Comparison of ENCODE assay signal across 21 cellular contexts in the genomic region with DNA sequence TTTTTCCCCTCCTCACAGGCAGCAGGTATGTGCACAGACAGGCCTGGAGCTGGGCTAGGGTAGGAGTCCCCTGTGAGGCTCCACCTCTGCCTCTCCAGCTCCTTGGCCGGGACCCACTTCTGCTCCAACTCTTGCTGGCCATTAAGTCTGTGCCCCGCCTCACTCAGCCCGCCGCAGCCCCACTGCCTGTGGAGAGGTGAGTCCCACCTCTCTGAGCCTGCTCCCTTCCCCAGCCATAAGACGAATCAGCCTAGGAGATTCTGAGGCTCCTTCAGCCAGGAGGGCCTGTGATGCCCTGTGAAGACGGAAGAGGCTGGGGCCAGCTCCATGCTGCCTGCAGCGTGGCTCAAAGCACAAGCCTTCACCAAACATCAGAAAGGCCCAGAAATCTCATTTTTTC. TPM values are rescaled to one million over a fixed set of nuclear protein-coding genes. Genes with fewer than 3 reads are reported as not detected.
DNase-seq lines count a peak whose midpoint lies in the region; TF ChIP-seq lines count a peak whose summit lies in the region.
"Had no signal": no experiment of that assay in that cellular context is flagged by ENCODE, and none has a peak within 500 bp of the region (broad histone marks: within the 10 kb centered on the region; RNA-seq: fewer than 3 reads in every experiment).

No MANE protein-coding gene starts in this region.

- no peak overlapping the region for H2BK120ac ChIP-seq in neuronal stem cell (ENCODE audit: low read depth, low read length)

- H3K4me3 ChIP-seq in right atrium auricular region (no peak overlapping the region), left ventricle myocardium inferior (no peak overlapping the region), colonic mucosa (no peak overlapping the region), neuronal stem cell (ENCODE audit: low read length in 2 of 2) (no peak overlapping the region)
- no peak overlapping the region for H3K4me3 ChIP-seq in effector memory CD4-positive, alpha-beta T cell (ENCODE audit: insufficient read depth, low read depth, low read length, poor library complexity, severe bottlenecking)
- H3K4me3 ChIP-seq: esophagus squamous epithelium, left lung, sigmoid colon had no signal

- no peak overlapping the region for H3K14ac ChIP-seq in neuronal stem cell (ENCODE audit: low read length)

- H3K4me1 ChIP-seq in right atrium auricular region = peaks cover 0 to 16% of the 10 kb centered on the region in 2 donors
- peaks cover 40% of the 10 kb centered on the region for H3K4me1 ChIP-seq in left ventricle myocardium inferior
- H3K4me1 ChIP-seq in colonic mucosa = no peaks in the 10 kb centered on the region
- peaks cover 6 to 15% of the 10 kb centered on the region in 2 donors for H3K4me1 ChIP-seq in neuronal stem cell (ENCODE audit: control insufficient read depth in 2 of 2, insufficient read depth in 1 of 2, low read depth in 1 of 2, low read length in 2 of 2)
- no peaks in the 10 kb centered on the region for H3K4me1 ChIP-seq in effector memory CD4-positive, alpha-beta T cell (ENCODE audit: control insufficient read depth, insufficient read depth, low read length, poor library complexity, severe bottlenecking)

- H3K4me2 ChIP-seq in neuronal stem cell (ENCODE audit: insufficient read depth, low read length, poor library complexity, severe bottlenecking) = no peak overlapping the region

- H3K27ac ChIP-seq in right atrium auricular region (no peak overlapping the region), left ventricle myocardium inferior (replicated peaks) (no peak overlapping the region), colonic mucosa (no peak overlapping the region), neuronal stem cell (replicated peaks; ENCODE audit: low read length) (no peak overlapping the region)
- no peak overlapping the region for H3K27ac ChIP-seq in effector memory CD4-positive, alpha-beta T cell (ENCODE audit: insufficient read depth, low read length, poor library complexity, severe bottlenecking)
- H3K27ac ChIP-seq: left lung, sigmoid colon had no signal

- H3K18ac ChIP-seq in neuronal stem cell (ENCODE audit: low read length) = no peak overlapping the region

- no peak overlapping the region for H2AK5ac ChIP-seq in neuronal stem cell (ENCODE audit: low read depth, low read length)

- H2AFZ ChIP-seq in neuronal stem cell (ENCODE audit: low read length) = no peak overlapping the region

- intact Hi-C loops in left ventricle myocardium inferior (cut with micrococcal nuclease) = loop anchor here (2.0 kb wide), 1 partner anchor 113 kb away; no protein-coding TSS in a partner anchor
- intact Hi-C loops in colonic mucosa (cut with DNase I) = loop anchor here (5.0 kb wide), 1 partner anchor 236 kb away; no protein-coding TSS in a partner anchor

- H3K4ac ChIP-seq in neuronal stem cell (ENCODE audit: low read length) = no peak overlapping the region

- no peaks in the 10 kb centered on the region for H3K27me3 ChIP-seq in right atrium auricular region
- H3K27me3 ChIP-seq in left ventricle myocardium inferior (ENCODE audit: low read depth) = no peaks in the 10 kb centered on the region
- no peaks in the 10 kb centered on the region for H3K27me3 ChIP-seq in colonic mucosa
- H3K27me3 ChIP-seq in neuronal stem cell (ENCODE audit: control insufficient read depth in 3 of 3, insufficient read depth in 3 of 3, low read depth in 1 of 3, low read length in 3 of 3) = no peaks in the 10 kb centered on the region
- no peaks in the 10 kb centered on the region for H3K27me3 ChIP-seq in effector memory CD4-positive, alpha-beta T cell (replicated peaks; ENCODE audit: control insufficient read depth, insufficient read depth, low read length, poor library complexity, severe bottlenecking)
- H3K27me3 ChIP-seq: esophagus squamous epithelium, left lung, sigmoid colon had no signal

- TF ChIP-seq CTCF in right atrium auricular region (IDR thresholded peaks at IDR 0.05) = no peak
- TF ChIP-seq CTCF in left ventricle myocardium inferior (IDR thresholded peaks at IDR 0.05; ENCODE audit: borderline replicate concordance) = no peak
- TF ChIP-seq CTCF in colonic mucosa (IDR thresholded peaks at IDR 0.05) = no peak

- DNase-seq in right atrium auricular region (ENCODE audit: low spot score) (peak; percentile 53), left ventricle myocardium inferior (no peak), colonic mucosa (peak; percentile 19), neuronal stem cell (ENCODE audit: low spot score) (no peak), C1 segment of cervical spinal cord (lab: John Stamatoyannopoulos, UW) (no peak), T-helper 9 cell (no peak), DMS79 treated with DMSO at 0.1 percent for 48 hours (lab: John Stamatoyannopoulos, UW) (no peak)
- no peak for DNase-seq in effector memory CD4-positive, alpha-beta T cell
- DNase-seq: activated CD4-positive, CD25-positive, alpha-beta regulatory T cell; activated gamma-delta T cell; amniotic stem cell; caudate nucleus; CD8-positive, alpha-beta T cell; DMS79; esophagus squamous epithelium; left lung; MM.1S; NCI-H1694 treated with DMSO at 0.1 percent for 48 hours; NCI-H226; sigmoid colon; stimulated activated naive CD8-positive, alpha-beta T cell treated with anti-CD3 and anti-CD28 coated beads, Interleukin-15, Interleukin-2, amounts not matched to agents 100 U/mL and 50 U/mL, for 24 hours had no signal

- H3K9ac ChIP-seq in colonic mucosa (ENCODE audit: low read depth in 2 of 2, low read length in 2 of 2) = no peak overlapping the region
- H3K9ac ChIP-seq in neuronal stem cell (ENCODE audit: low read depth, low read length, poor library complexity) = no peak overlapping the region

- H2BK12ac ChIP-seq in neuronal stem cell (ENCODE audit: low read length) = no peak overlapping the region

- no peak overlapping the region for H4K8ac ChIP-seq in neuronal stem cell (ENCODE audit: low read depth, low read length)

- WGBS in neuronal stem cell (ENCODE audit: extremely low coverage in 2 of 2, insufficient read length in 2 of 2, insufficient replicate concordance in 1 of 2), 2 donors = no CpG with 5 or more reads among the region's 7 CpGs

- H2BK15ac ChIP-seq in neuronal stem cell (ENCODE audit: low read length) = peak overlapping the region; percentile 77

- H3K9me3 ChIP-seq in right atrium auricular region = no peaks in the 10 kb centered on the region
- H3K9me3 ChIP-seq in left ventricle myocardium inferior (replicated peaks) = no peaks in the 10 kb centered on the region
- no peaks in the 10 kb centered on the region for H3K9me3 ChIP-seq in colonic mucosa
- H3K9me3 ChIP-seq in neuronal stem cell (replicated peaks in 1 of 2; ENCODE audit: control insufficient read depth in 2 of 2, insufficient read depth in 1 of 2, low read depth in 1 of 2, low read length in 2 of 2) = peaks cover 0 to 2% of the 10 kb centered on the region in 2 donors
- H3K9me3 ChIP-seq in effector memory CD4-positive, alpha-beta T cell (ENCODE audit: control insufficient read depth, low read length) = no peaks in the 10 kb centered on the region
- H3K9me3 ChIP-seq: esophagus squamous epithelium, left lung, sigmoid colon had no signal

- no peaks in the 10 kb centered on the region for H3K79me1 ChIP-seq in neuronal stem cell (ENCODE audit: low read depth, low read length)

- peak overlapping the region; percentile 9 for H3K23ac ChIP-seq in neuronal stem cell (ENCODE audit: low read depth, low read length, poor library complexity)

- H2BK5ac ChIP-seq in neuronal stem cell (ENCODE audit: low read length) = no peak overlapping the region

- no peak overlapping the region for H4K91ac ChIP-seq in neuronal stem cell (ENCODE audit: low read depth, low read length, poor library complexity)

- H3K36me3 ChIP-seq in right atrium auricular region (no peaks in the 10 kb centered on the region), left ventricle myocardium inferior (no peaks in the 10 kb centered on the region), colonic mucosa (no peaks in the 10 kb centered on the region), neuronal stem cell (replicated peaks in 1 of 2; ENCODE audit: control insufficient read depth in 2 of 2, insufficient read depth in 2 of 2, low read length in 2 of 2) (no peaks in the 10 kb centered on the region)
- H3K36me3 ChIP-seq in effector memory CD4-positive, alpha-beta T cell (ENCODE audit: control insufficient read depth, insufficient read depth, low read length) = no peaks in the 10 kb centered on the region
- H3K36me3 ChIP-seq: esophagus squamous epithelium, left lung, sigmoid colon had no signal

RNA-seq across cellular contexts. Expression of gene TSKU, which starts 23.0 kb away (rescaled TPM):
- 10 to 100 TPM; 18.7 to 46.6 TPM for total RNA-seq in right atrium auricular region
- total RNA-seq in left ventricle myocardium inferior = 12.1 TPM
- total RNA-seq in colonic mucosa = 10 to 100 TPM; 39.6 to 41.3 TPM
- polyA plus RNA-seq in neuronal stem cell (2013, experiment 1 of 2) = 12.1 TPM
- 11.9 TPM for polyA plus RNA-seq in neuronal stem cell (2013, experiment 2 of 2)
- total RNA-seq: CD8-positive, alpha-beta T cell had no signal

RNA-seq across cellular contexts. Expression of gene ACER3, which starts 54.6 kb away (rescaled TPM):
- total RNA-seq in right atrium auricular region (10 to 100 TPM in 1 of 2 donors, 1 to 10 TPM in 1; 6.4 to 11.3 TPM), left ventricle myocardium inferior (8.5 TPM), colonic mucosa (10 to 100 TPM; 25.0 to 36.4 TPM)
- polyA plus RNA-seq in neuronal stem cell (2013, experiment 1 of 2) = 7.2 TPM
- polyA plus RNA-seq in neuronal stem cell (2013, experiment 2 of 2) = 8.0 TPM

Comparison
In these comparisons a context has a peak if more than half of its experiments do, and no peak if none do; other contexts are left out.
1. DNase-seq: peak in right atrium auricular region (single experiment) and colonic mucosa (single experiment); none in left ventricle myocardium inferior (single experiment), neuronal stem cell (single experiment), C1 segment of cervical spinal cord (0 of 14), effector memory CD4-positive, alpha-beta T cell (0 of 3), T-helper 9 cell (single experiment) and DMS79 treated with DMSO at 0.1 percent for 48 hours (single experiment).